1 cellular context compared by ENCODE assay signal in the genomic region with DNA sequence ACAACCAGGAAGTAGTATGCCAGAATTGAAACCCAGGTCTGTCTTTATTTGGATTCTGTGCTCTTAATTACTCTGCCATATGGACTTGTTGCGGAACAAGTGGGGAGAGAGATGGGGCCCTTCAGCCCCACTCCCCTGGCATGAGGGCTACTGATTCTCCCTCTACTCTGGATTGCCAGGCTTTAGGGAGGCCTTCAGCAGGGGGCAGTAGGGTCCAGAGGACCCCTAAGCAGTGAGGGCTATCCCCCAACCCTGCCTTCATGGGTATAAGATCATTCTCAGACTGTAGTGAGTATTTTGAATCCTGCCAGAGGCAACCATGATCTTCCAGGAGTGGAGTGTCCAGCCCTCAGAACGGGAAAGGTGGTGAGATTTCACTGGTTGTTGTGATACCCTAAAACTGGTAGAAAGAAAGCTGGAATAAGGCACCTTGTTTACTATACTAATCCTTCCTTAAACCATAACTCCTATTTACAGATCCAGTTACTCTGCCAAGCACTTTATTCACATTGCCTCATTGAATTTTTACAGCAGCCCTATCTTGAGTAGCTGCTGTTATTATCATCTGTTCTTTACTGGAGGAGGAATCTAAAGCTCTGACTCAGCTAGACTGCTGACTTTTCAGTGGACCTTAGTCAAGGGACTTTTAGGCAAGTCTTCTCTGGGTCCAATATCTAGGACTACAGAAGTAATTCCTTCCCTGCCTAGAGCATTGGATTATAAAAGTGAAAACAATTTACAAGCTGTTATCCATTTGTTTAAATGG.
TF ChIP-seq lines count a peak whose summit lies in the region.

No MANE protein-coding gene starts in this region.

TF ChIP-seq in K562, 482 proteins besides CTCF, POLR2A, EP300 and RAD21 (continued from another document and continues in another):
- TF ChIP-seq, protein P1, sequence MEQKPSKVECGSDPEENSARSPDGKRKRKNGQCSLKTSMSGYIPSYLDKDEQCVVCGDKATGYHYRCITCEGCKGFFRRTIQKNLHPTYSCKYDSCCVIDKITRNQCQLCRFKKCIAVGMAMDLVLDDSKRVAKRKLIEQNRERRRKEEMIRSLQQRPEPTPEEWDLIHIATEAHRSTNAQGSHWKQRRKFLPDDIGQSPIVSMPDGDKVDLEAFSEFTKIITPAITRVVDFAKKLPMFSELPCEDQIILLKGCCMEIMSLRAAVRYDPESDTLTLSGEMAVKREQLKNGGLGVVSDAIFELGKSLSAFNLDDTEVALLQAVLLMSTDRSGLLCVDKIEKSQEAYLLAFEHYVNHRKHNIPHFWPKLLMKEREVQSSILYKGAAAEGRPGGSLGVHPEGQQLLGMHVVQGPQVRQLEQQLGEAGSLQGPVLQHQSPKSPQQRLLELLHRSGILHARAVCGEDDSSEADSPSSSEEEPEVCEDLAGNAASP (IDR thresholded peaks at IDR 0.05) = no peak
- TF ChIP-seq MEF2D (tag; conservative IDR thresholded peaks at IDR 0.05; ENCODE audit: low read depth) = no peak
- TF ChIP-seq ZFP30 (CRISPR knock-in tag; IDR thresholded peaks at IDR 0.05; ENCODE audit: borderline replicate concordance) = no peak
- no peak for TF ChIP-seq ZSCAN32 (CRISPR knock-in tag; IDR thresholded peaks at IDR 0.05)
- no peak for TF ChIP-seq NRF1 (conservative IDR thresholded peaks at IDR 0.05 in 1 of 2, IDR thresholded peaks at IDR 0.05 in 1 of 2)
- TF ChIP-seq, protein P2, sequence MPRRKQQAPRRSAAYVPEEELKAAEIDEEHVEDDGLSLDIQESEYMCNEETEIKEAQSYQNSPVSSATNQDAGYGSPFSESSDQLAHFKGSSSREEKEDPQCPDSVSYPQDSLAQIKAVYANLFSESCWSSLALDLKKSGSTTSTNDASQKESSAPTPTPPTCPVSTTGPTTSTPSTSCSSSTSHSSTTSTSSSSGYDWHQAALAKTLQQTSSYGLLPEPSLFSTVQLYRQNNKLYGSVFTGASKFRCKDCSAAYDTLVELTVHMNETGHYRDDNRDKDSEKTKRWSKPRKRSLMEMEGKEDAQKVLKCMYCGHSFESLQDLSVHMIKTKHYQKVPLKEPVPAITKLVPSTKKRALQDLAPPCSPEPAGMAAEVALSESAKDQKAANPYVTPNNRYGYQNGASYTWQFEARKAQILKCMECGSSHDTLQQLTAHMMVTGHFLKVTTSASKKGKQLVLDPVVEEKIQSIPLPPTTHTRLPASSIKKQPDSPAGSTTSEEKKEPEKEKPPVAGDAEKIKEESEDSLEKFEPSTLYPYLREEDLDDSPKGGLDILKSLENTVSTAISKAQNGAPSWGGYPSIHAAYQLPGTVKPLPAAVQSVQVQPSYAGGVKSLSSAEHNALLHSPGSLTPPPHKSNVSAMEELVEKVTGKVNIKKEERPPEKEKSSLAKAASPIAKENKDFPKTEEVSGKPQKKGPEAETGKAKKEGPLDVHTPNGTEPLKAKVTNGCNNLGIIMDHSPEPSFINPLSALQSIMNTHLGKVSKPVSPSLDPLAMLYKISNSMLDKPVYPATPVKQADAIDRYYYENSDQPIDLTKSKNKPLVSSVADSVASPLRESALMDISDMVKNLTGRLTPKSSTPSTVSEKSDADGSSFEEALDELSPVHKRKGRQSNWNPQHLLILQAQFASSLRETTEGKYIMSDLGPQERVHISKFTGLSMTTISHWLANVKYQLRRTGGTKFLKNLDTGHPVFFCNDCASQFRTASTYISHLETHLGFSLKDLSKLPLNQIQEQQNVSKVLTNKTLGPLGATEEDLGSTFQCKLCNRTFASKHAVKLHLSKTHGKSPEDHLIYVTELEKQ (CRISPR knock-in tag; IDR thresholded peaks at IDR 0.05) = no peak
- TF ChIP-seq ZC3H8 (IDR thresholded peaks at IDR 0.05) = no peak
- no peak for TF ChIP-seq ZFP1 (CRISPR knock-in tag; IDR thresholded peaks at IDR 0.05)
- TF ChIP-seq ZNF165 (CRISPR knock-in tag; IDR thresholded peaks at IDR 0.05; ENCODE audit: borderline replicate concordance) = no peak
- TF ChIP-seq ZNF780A (CRISPR knock-in tag; IDR thresholded peaks at IDR 0.05) = no peak
- no peak for TF ChIP-seq ELF4 (CRISPR knock-in tag; IDR thresholded peaks at IDR 0.05)
- TF ChIP-seq POLR2B (IDR thresholded peaks at IDR 0.05; ENCODE audit: low read depth, partially characterized antibody) = no peak
- peak; percentile 44; the same call in 1 of the 2 replicates for TF ChIP-seq CBFA2T2 (conservative IDR thresholded peaks at IDR 0.05)
- TF ChIP-seq, protein P3, sequence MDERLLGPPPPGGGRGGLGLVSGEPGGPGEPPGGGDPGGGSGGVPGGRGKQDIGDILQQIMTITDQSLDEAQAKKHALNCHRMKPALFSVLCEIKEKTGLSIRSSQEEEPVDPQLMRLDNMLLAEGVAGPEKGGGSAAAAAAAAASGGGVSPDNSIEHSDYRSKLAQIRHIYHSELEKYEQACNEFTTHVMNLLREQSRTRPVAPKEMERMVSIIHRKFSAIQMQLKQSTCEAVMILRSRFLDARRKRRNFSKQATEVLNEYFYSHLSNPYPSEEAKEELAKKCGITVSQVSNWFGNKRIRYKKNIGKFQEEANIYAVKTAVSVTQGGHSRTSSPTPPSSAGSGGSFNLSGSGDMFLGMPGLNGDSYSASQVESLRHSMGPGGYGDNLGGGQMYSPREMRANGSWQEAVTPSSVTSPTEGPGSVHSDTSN (CRISPR knock-in tag; IDR thresholded peaks at IDR 0.05; ENCODE audit: low read depth) = no peak
- TF ChIP-seq, protein P3 (tag; conservative IDR thresholded peaks at IDR 0.05; ENCODE audit: low read depth) = no peak
- TF ChIP-seq, protein P4, sequence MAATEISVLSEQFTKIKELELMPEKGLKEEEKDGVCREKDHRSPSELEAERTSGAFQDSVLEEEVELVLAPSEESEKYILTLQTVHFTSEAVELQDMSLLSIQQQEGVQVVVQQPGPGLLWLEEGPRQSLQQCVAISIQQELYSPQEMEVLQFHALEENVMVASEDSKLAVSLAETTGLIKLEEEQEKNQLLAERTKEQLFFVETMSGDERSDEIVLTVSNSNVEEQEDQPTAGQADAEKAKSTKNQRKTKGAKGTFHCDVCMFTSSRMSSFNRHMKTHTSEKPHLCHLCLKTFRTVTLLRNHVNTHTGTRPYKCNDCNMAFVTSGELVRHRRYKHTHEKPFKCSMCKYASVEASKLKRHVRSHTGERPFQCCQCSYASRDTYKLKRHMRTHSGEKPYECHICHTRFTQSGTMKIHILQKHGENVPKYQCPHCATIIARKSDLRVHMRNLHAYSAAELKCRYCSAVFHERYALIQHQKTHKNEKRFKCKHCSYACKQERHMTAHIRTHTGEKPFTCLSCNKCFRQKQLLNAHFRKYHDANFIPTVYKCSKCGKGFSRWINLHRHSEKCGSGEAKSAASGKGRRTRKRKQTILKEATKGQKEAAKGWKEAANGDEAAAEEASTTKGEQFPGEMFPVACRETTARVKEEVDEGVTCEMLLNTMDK (IDR thresholded peaks at IDR 0.05; ENCODE audit: borderline replicate concordance, insufficient read depth, low read depth, low read length, poor library complexity, severe bottlenecking) = no peak
- TF ChIP-seq ZNF197 (CRISPR knock-in tag; IDR thresholded peaks at IDR 0.05; ENCODE audit: low read depth) = no peak
- TF ChIP-seq ZKSCAN3 (CRISPR knock-in tag; IDR thresholded peaks at IDR 0.05) = no peak
- no peak for TF ChIP-seq CBX8 (IDR thresholded peaks at IDR 0.05; ENCODE audit: borderline replicate concordance, extremely low read depth, low read depth, low read length, poor library complexity, severe bottlenecking)
- TF ChIP-seq MED1 (CRISPR knock-in tag; IDR thresholded peaks at IDR 0.05; ENCODE audit: borderline replicate concordance) = no peak
- TF ChIP-seq MCM7 (IDR thresholded peaks at IDR 0.05) = no peak
- TF ChIP-seq, protein P5, sequence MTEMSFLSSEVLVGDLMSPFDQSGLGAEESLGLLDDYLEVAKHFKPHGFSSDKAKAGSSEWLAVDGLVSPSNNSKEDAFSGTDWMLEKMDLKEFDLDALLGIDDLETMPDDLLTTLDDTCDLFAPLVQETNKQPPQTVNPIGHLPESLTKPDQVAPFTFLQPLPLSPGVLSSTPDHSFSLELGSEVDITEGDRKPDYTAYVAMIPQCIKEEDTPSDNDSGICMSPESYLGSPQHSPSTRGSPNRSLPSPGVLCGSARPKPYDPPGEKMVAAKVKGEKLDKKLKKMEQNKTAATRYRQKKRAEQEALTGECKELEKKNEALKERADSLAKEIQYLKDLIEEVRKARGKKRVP (CRISPR knock-in tag; IDR thresholded peaks at IDR 0.05) = no peak
- no peak; the same call in 1 of the 2 replicates for TF ChIP-seq ZNF586 (CRISPR knock-in tag; conservative IDR thresholded peaks at IDR 0.05)
- TF ChIP-seq GATA2 (CRISPR knock-in tag; IDR thresholded peaks at IDR 0.05) = no peak
- TF ChIP-seq SMARCA4 (IDR thresholded peaks at IDR 0.05) = peak; percentile 83
- TF ChIP-seq GATAD2B (IDR thresholded peaks at IDR 0.05; ENCODE audit: borderline replicate concordance) = no peak
- peak; percentile 89 for TF ChIP-seq ZNF316 (IDR thresholded peaks at IDR 0.05)
- peak; percentile 85 for TF ChIP-seq ARID1B (IDR thresholded peaks at IDR 0.05)
- TF ChIP-seq ZBTB7A (IDR thresholded peaks at IDR 0.05; ENCODE audit: borderline replicate concordance, control insufficient read depth, low read depth, low read length) = no peak
- TF ChIP-seq HNRNPLL (IDR thresholded peaks at IDR 0.05; ENCODE audit: low read depth, low read length, poor library complexity, severe bottlenecking) = no peak
- TF ChIP-seq ZC3H4 (CRISPR knock-in tag; IDR thresholded peaks at IDR 0.05; ENCODE audit: borderline replicate concordance) = no peak
- TF ChIP-seq DIDO1 (tag; IDR thresholded peaks at IDR 0.05; ENCODE audit: low read depth) = no peak
- TF ChIP-seq PPARD (CRISPR knock-in tag; IDR thresholded peaks at IDR 0.05) = no peak
- TF ChIP-seq SIN3B (IDR thresholded peaks at IDR 0.05; ENCODE audit: low read depth) = no peak
- no peak for TF ChIP-seq CREB1 (IDR thresholded peaks at IDR 0.05)
- TF ChIP-seq CREB1 (CRISPR knock-in tag; IDR thresholded peaks at IDR 0.05) = no peak
- TF ChIP-seq PRMT5 (CRISPR knock-in tag; IDR thresholded peaks at IDR 0.05) = no peak
- TF ChIP-seq, protein P6, sequence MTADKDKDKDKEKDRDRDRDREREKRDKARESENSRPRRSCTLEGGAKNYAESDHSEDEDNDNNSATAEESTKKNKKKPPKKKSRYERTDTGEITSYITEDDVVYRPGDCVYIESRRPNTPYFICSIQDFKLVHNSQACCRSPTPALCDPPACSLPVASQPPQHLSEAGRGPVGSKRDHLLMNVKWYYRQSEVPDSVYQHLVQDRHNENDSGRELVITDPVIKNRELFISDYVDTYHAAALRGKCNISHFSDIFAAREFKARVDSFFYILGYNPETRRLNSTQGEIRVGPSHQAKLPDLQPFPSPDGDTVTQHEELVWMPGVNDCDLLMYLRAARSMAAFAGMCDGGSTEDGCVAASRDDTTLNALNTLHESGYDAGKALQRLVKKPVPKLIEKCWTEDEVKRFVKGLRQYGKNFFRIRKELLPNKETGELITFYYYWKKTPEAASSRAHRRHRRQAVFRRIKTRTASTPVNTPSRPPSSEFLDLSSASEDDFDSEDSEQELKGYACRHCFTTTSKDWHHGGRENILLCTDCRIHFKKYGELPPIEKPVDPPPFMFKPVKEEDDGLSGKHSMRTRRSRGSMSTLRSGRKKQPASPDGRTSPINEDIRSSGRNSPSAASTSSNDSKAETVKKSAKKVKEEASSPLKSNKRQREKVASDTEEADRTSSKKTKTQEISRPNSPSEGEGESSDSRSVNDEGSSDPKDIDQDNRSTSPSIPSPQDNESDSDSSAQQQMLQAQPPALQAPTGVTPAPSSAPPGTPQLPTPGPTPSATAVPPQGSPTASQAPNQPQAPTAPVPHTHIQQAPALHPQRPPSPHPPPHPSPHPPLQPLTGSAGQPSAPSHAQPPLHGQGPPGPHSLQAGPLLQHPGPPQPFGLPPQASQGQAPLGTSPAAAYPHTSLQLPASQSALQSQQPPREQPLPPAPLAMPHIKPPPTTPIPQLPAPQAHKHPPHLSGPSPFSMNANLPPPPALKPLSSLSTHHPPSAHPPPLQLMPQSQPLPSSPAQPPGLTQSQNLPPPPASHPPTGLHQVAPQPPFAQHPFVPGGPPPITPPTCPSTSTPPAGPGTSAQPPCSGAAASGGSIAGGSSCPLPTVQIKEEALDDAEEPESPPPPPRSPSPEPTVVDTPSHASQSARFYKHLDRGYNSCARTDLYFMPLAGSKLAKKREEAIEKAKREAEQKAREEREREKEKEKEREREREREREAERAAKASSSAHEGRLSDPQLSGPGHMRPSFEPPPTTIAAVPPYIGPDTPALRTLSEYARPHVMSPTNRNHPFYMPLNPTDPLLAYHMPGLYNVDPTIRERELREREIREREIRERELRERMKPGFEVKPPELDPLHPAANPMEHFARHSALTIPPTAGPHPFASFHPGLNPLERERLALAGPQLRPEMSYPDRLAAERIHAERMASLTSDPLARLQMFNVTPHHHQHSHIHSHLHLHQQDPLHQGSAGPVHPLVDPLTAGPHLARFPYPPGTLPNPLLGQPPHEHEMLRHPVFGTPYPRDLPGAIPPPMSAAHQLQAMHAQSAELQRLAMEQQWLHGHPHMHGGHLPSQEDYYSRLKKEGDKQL (CRISPR knock-in tag; IDR thresholded peaks at IDR 0.05; ENCODE audit: borderline replicate concordance) = no peak
- TF ChIP-seq, protein P7, sequence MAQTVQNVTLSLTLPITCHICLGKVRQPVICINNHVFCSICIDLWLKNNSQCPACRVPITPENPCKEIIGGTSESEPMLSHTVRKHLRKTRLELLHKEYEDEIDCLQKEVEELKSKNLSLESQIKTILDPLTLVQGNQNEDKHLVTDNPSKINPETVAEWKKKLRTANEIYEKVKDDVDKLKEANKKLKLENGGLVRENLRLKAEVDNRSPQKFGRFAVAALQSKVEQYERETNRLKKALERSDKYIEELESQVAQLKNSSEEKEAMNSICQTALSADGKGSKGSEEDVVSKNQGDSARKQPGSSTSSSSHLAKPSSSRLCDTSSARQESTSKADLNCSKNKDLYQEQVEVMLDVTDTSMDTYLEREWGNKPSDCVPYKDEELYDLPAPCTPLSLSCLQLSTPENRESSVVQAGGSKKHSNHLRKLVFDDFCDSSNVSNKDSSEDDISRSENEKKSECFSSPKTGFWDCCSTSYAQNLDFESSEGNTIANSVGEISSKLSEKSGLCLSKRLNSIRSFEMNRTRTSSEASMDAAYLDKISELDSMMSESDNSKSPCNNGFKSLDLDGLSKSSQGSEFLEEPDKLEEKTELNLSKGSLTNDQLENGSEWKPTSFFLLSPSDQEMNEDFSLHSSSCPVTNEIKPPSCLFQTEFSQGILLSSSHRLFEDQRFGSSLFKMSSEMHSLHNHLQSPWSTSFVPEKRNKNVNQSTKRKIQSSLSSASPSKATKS (CRISPR knock-in tag; IDR thresholded peaks at IDR 0.05) = no peak
